Comparison of ENCODE assay signal across 8 cellular contexts in the genomic region with DNA sequence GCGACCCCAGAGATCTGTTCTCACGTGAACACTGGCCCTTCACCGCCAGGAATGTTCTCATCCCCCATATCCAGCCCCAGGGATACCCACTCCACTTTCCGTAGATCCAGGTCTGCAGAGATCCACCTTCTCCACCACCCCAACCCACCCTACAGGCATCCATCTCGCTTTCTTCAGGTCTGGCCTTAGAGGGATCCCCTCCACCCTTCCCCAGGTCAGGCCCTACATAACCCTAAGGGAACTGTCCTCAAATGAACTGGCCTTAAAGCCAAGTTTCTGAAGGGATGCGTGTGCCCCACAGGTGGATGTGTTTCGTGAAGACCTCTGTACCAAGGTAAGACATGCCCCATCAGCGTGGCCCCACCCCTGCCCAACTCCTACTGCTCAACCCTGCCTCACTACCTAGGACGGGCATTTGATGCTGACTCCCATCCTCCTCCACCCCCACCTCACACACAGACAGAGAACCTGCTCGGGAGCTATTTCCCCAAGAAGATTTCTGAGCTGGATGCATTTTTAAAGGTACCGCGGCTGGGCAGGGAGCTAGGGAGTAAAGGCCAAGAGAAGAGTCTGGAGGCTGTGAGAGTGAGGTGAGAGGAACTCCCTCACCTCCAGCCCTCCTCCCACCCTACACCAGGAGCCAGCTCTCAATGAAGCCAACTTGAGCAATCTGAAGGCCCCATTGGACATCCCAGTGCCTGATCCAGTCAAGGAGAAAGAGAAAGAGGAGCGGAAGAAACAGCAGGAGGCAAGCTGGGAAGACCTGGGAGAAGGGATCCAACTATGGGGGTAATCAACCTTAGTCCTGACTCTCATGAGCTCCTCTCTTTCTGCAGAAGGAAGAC. TPM values are rescaled to one million over a fixed set of nuclear protein-coding genes. Genes with fewer than 3 reads are reported as not detected.
DNase-seq lines count a peak whose midpoint lies in the region; TF ChIP-seq lines count a peak whose summit lies in the region.

No MANE protein-coding gene starts in this region.

- H3K27ac ChIP-seq in liver (ENCODE audit: low read depth in 1 of 2, low read length in 2 of 2) (peak overlapping the region; percentile 90 to 94), tibial nerve (peak overlapping the region; percentile 89 to 99 (median 98))

- CTCF ChIA-PET in activated naive CD4-positive, alpha-beta T cell treated with anti-CD3 and anti-CD28 coated beads for 36 hours (lab: Charles Lee), result interaction anchor here (1.3 to 4.8 kb wide), 6 partner anchors 9 to 197 kb away, joined by 5 to 43 read pairs (median 10); partner anchors contain the start of genes DCAF11, IRF9, NRL and RNF31

- no peaks in the 10 kb centered on the region for H3K27me3 Mint-ChIP-seq in activated naive CD4-positive, alpha-beta T cell treated with anti-CD3 and anti-CD28 coated beads for 36 hours (ENCODE audit: low read depth)

- TF ChIP-seq CTCF in liver (IDR thresholded peaks at IDR 0.05; ENCODE audit: low read depth, low read length, missing input control), result no peak
- TF ChIP-seq CTCF in tibial nerve (IDR thresholded peaks at IDR 0.05), result no peak

- H3K27ac Mint-ChIP-seq in activated naive CD4-positive, alpha-beta T cell treated with anti-CD3 and anti-CD28 coated beads for 36 hours, result peak overlapping the region; percentile 93

- peaks cover 53% of the 10 kb centered on the region for H3K4me1 Mint-ChIP-seq in activated naive CD4-positive, alpha-beta T cell treated with anti-CD3 and anti-CD28 coated beads for 36 hours (ENCODE audit: low read depth)

- intact Hi-C loops in activated naive CD4-positive, alpha-beta T cell treated with anti-CD3 and anti-CD28 coated beads for 36 hours (cut with micrococcal nuclease), result loop anchor here (1.0 kb wide), 3 partner anchors 10 to 24 kb away; partner anchors contain the start of genes DCAF11, IRF9, NRL and RNF31

- H3K36me3 Mint-ChIP-seq in activated naive CD4-positive, alpha-beta T cell treated with anti-CD3 and anti-CD28 coated beads for 36 hours (ENCODE audit: low read depth), result peaks cover 38% of the 10 kb centered on the region

- peak overlapping the region; percentile 92 for H3K9ac ChIP-seq in adipocyte (ENCODE audit: low read length)
- peak overlapping the region; percentile 56 to 79 for H3K9ac ChIP-seq in liver (ENCODE audit: low read depth in 1 of 2, low read length in 2 of 2)

- H3K9me3 ChIP-seq in adipocyte (ENCODE audit: control insufficient read depth, low read length), result no peaks in the 10 kb centered on the region
- H3K9me3 ChIP-seq in liver (ENCODE audit: control insufficient read depth in 4 of 4, low read length in 3 of 4), result no peaks in the 10 kb centered on the region
- H3K9me3 ChIP-seq in tibial nerve, result no peaks in the 10 kb centered on the region

- peak overlapping the region; percentile 86 for H3K4me3 Mint-ChIP-seq in activated naive CD4-positive, alpha-beta T cell treated with anti-CD3 and anti-CD28 coated beads for 36 hours

- H3K9me3 Mint-ChIP-seq in activated naive CD4-positive, alpha-beta T cell treated with anti-CD3 and anti-CD28 coated beads for 36 hours, result no peaks in the 10 kb centered on the region

- peak; percentile 35 for DNase-seq in activated naive CD4-positive, alpha-beta T cell treated with anti-CD3 and anti-CD28 coated beads for 36 hours
- no peak for DNase-seq in activated naive CD4-positive, alpha-beta T cell treated with anti-CD3 and anti-CD28 coated beads, Interleukin-2, amount 50 U/mL, for 16 hours
- DNase-seq in adipocyte (ENCODE audit: low read depth) (no peak), tibial nerve (ENCODE audit: low spot score in 2 of 2) (no peak), ureter (ENCODE audit: low spot score) (no peak), mucosa of gallbladder (ENCODE audit: low spot score) (no peak), SIG-M5 (lab: John Stamatoyannopoulos, UW) (no peak)

- H3K36me3 ChIP-seq in adipocyte (ENCODE audit: control insufficient read depth, insufficient read depth, low read length, severe bottlenecking) (peaks cover 21% of the 10 kb centered on the region), liver (ENCODE audit: control insufficient read depth in 4 of 4, insufficient read depth in 3 of 4, low read depth in 1 of 4, low read length in 3 of 4) (peaks cover 2 to 16% (median 13%) of the 10 kb centered on the region in 4 donors), tibial nerve (peaks cover 0 to 31% (median 14%) of the 10 kb centered on the region in 3 donors)

- no peak for TF ChIP-seq POLR2A in tibial nerve (IDR thresholded peaks at IDR 0.05)

- TF ChIP-seq EP300 in tibial nerve (IDR thresholded peaks at IDR 0.05), result no peak

- H3K4me3 ChIP-seq in adipocyte (ENCODE audit: low read length), result peak overlapping the region; percentile 91
- H3K4me3 ChIP-seq in liver (ENCODE audit: low read depth in 1 of 3, low read length in 3 of 3), result peak overlapping the region; percentile 81 to 89 (median 85)
- H3K4me3 ChIP-seq in tibial nerve, result peak overlapping the region; percentile 76 to 97 (median 84)

- H3K27me3 ChIP-seq in adipocyte (replicated peaks; ENCODE audit: control insufficient read depth, insufficient read depth, low read length) (no peaks in the 10 kb centered on the region), liver (ENCODE audit: control insufficient read depth in 4 of 4, insufficient read depth in 4 of 4, low read length in 3 of 4) (no peaks in the 10 kb centered on the region), tibial nerve (no peaks in the 10 kb centered on the region)

- WGBS in liver, result 34% methylated on average over 13 of the region's 13 CpGs
- WGBS in tibial nerve, 2 donors, result 37 to 38% methylated on average over 12 to 13 of the region's 13 CpGs

- H3K4me1 ChIP-seq in adipocyte (ENCODE audit: control insufficient read depth, insufficient read depth, low read length) (peaks cover 11% of the 10 kb centered on the region), liver (ENCODE audit: control insufficient read depth in 4 of 4, insufficient read depth in 4 of 4, low read length in 3 of 4) (peaks cover 4 to 53% (median 39%) of the 10 kb centered on the region in 4 donors), tibial nerve (peaks cover 0 to 52% (median 29%) of the 10 kb centered on the region in 4 donors)

- TF ChIP-seq RAD21 in liver (IDR thresholded peaks at IDR 0.05), result no peak

TF ChIP-seq in liver, 16 proteins besides CTCF, POLR2A, EP300 and RAD21:
- TF ChIP-seq RXRA (IDR thresholded peaks at IDR 0.05) (peak in 1 of 2 donors; percentile 47), TAF1 (conservative IDR thresholded peaks at IDR 0.05) (no peak)

RNA-seq across cellular contexts. Expression of gene PSME1, which starts 0.9 kb away (rescaled TPM):
- total RNA-seq in activated naive CD4-positive, alpha-beta T cell treated with anti-CD3 and anti-CD28 coated beads for 36 hours, result 100 to 1,000 TPM; 406 to 416 TPM
- 10 to 100 TPM; 63.3 to 71.9 TPM for total RNA-seq in liver
- polyA plus RNA-seq in liver, result 100 to 1,000 TPM; 131 to 237 TPM
- total RNA-seq in tibial nerve, result 100 to 1,000 TPM in 3 of 4 donors, 10 to 100 TPM in 1; 96.9 to 130 (median 110) TPM
- 227 TPM for total RNA-seq in ureter
- 161 TPM for total RNA-seq in mucosa of gallbladder

RNA-seq across cellular contexts. Expression of gene EMC9, which starts 4.5 kb away (rescaled TPM):
- total RNA-seq in activated naive CD4-positive, alpha-beta T cell treated with anti-CD3 and anti-CD28 coated beads for 36 hours, result 10 to 100 TPM; 38.4 to 38.9 TPM
- total RNA-seq in liver (10 to 100 TPM in 1 of 2 donors, 1 to 10 TPM in 1; 8.6 to 10.5 TPM), tibial nerve (10 to 100 TPM in 2 of 4 donors, 1 to 10 TPM in 2; 9.2 to 22.7 (median 14.4) TPM), ureter (25.7 TPM), mucosa of gallbladder (24.0 TPM)
- 10 to 100 TPM; 16.2 to 17.8 TPM for polyA plus RNA-seq in liver

RNA-seq across cellular contexts. Expression of gene FITM1, which starts 6.4 kb away (rescaled TPM):
- total RNA-seq in activated naive CD4-positive, alpha-beta T cell treated with anti-CD3 and anti-CD28 coated beads for 36 hours, result under 1 TPM; 0.19 to 0.30 TPM
- total RNA-seq in liver, result 1 to 10 TPM; 1.7 to 6.4 TPM
- polyA plus RNA-seq in liver, result 10 to 100 TPM; 11.9 to 16.1 TPM
- 1 to 10 TPM in 1 of 4 donors, under 1 TPM in 1, not detected in 2; 0.78 to 1.3 TPM for total RNA-seq in tibial nerve
- total RNA-seq in ureter, result 0.55 TPM
- total RNA-seq in mucosa of gallbladder, result 0.81 TPM

RNA-seq across cellular contexts. Expression of gene PSME2, which starts 9.5 kb away (rescaled TPM):
- total RNA-seq in activated naive CD4-positive, alpha-beta T cell treated with anti-CD3 and anti-CD28 coated beads for 36 hours, result 100 to 1,000 TPM; 392 to 404 TPM
- total RNA-seq in liver, result 10 to 100 TPM; 56.9 to 62.3 TPM
- polyA plus RNA-seq in liver, result 100 to 1,000 TPM; 123 to 247 TPM
- 10 to 100 TPM; 33.7 to 64.0 (median 51.9) TPM for total RNA-seq in tibial nerve
- 213 TPM for total RNA-seq in ureter
- total RNA-seq in mucosa of gallbladder, result 106 TPM

RNA-seq across cellular contexts. Expression of gene RNF31, which starts 10.4 kb away (rescaled TPM):
- total RNA-seq in activated naive CD4-positive, alpha-beta T cell treated with anti-CD3 and anti-CD28 coated beads for 36 hours, result 10 to 100 TPM; 51.1 to 53.8 TPM
- 10 to 100 TPM; 16.3 to 36.0 TPM for total RNA-seq in liver
- polyA plus RNA-seq in liver, result 10 to 100 TPM; 20.3 to 21.6 TPM
- 100 to 1,000 TPM in 1 of 4 donors, 10 to 100 TPM in 3; 33.5 to 112 (median 72.9) TPM for total RNA-seq in tibial nerve
- total RNA-seq in ureter, result 86.6 TPM
- 60.7 TPM for total RNA-seq in mucosa of gallbladder
